Comparison of ENCODE assay signal across 10 cellular contexts in genomic region chr1:59266180-59266926, GRCh38. TPM values are rescaled to one million over a fixed set of nuclear protein-coding genes. Genes with fewer than 3 reads are reported as not detected.
DNase-seq lines count a peak whose midpoint lies in the region; ATAC-seq and TF ChIP-seq lines count a peak whose summit lies in the region.
"Had no signal": no experiment of that assay in that cellular context is flagged by ENCODE, and none has a peak within 500 bp of the region (broad histone marks: within the 10 kb centered on the region; RNA-seq: fewer than 3 reads in every experiment).

No MANE protein-coding gene starts in this region.

- H4K91ac ChIP-seq in trophoblast cell (ENCODE audit: low read depth, low read length) = no peak overlapping the region

- no peaks in the 10 kb centered on the region for H3K79me2 ChIP-seq in trophoblast cell (ENCODE audit: control insufficient read depth, insufficient read depth, low read length, poor library complexity)

- peaks cover 12% of the 10 kb centered on the region for H3K27me3 Mint-ChIP-seq in activated CD4-positive, alpha-beta memory T cell treated with anti-CD3 and anti-CD28 coated beads for 36 hours

- H3K27ac Mint-ChIP-seq in activated CD4-positive, alpha-beta memory T cell treated with anti-CD3 and anti-CD28 coated beads for 36 hours = no peak overlapping the region

- ATAC-seq in GM18517 (IDR thresholded peaks at IDR 0.05; ENCODE audit: unreplicated experiment) (peak; percentile 86), GM21619 (IDR thresholded peaks at IDR 0.05; ENCODE audit: unreplicated experiment) (peak; percentile 81), HG03460 (IDR thresholded peaks at IDR 0.05; ENCODE audit: unreplicated experiment) (peak; percentile 77)
- ATAC-seq: gastrocnemius medialis had no signal

- no peak overlapping the region for H2BK5ac ChIP-seq in trophoblast cell (ENCODE audit: low read depth, low read length, poor library complexity)

- H4K12ac ChIP-seq in trophoblast cell (ENCODE audit: low read depth, low read length) = no peak overlapping the region

- no peaks in the 10 kb centered on the region for H3K79me1 ChIP-seq in trophoblast cell (ENCODE audit: low read length)

- H3K18ac ChIP-seq in trophoblast cell (ENCODE audit: low read length) = no peak overlapping the region

- no peak overlapping the region for H2AFZ ChIP-seq in trophoblast cell (ENCODE audit: insufficient read depth, low read length, poor library complexity)

- no peak for TF ChIP-seq CTCF in left ventricle myocardium inferior (IDR thresholded peaks at IDR 0.05; ENCODE audit: borderline replicate concordance)

- H3K4me2 ChIP-seq in trophoblast cell (ENCODE audit: low read length) = no peak overlapping the region

- H3K9me3 Mint-ChIP-seq in activated CD4-positive, alpha-beta memory T cell treated with anti-CD3 and anti-CD28 coated beads for 36 hours = no peaks in the 10 kb centered on the region

- no peak overlapping the region for H4K8ac ChIP-seq in trophoblast cell (ENCODE audit: low read depth, low read length)

- H3K27me3 ChIP-seq in left ventricle myocardium inferior (ENCODE audit: low read depth) (no peaks in the 10 kb centered on the region), trophoblast cell (ENCODE audit: insufficient read depth, low read length) (no peaks in the 10 kb centered on the region)
- H3K27me3 ChIP-seq: gastrocnemius medialis, neutrophil had no signal

- H2BK120ac ChIP-seq in trophoblast cell (ENCODE audit: insufficient read depth, low read length, poor library complexity) = no peak overlapping the region

- H3K4me3 ChIP-seq in left ventricle myocardium inferior (no peak overlapping the region), trophoblast cell (ENCODE audit: low read depth, low read length) (no peak overlapping the region)
- H3K4me3 ChIP-seq: gastrocnemius medialis had no signal

- no CpG with 5 or more reads among the region's 4 CpGs for WGBS in trophoblast cell (ENCODE audit: extremely low coverage, insufficient coverage, insufficient read length)

- DNase-seq in left ventricle myocardium inferior (no peak), trophoblast cell (no peak), anterior cingulate cortex (lab: John Stamatoyannopoulos, UW) (no peak)
- no peak for DNase-seq in activated CD4-positive, CD25-positive, alpha-beta regulatory T cell treated with anti-CD3 and anti-CD28 coated beads, Interleukin-2, amount 50 U/mL, for 72 hours
- no peak for DNase-seq in activated CD4-positive, alpha-beta memory T cell treated with anti-CD3 and anti-CD28 coated beads for 36 hours
- DNase-seq: gastrocnemius medialis had no signal

- no peak overlapping the region for H3K9ac ChIP-seq in trophoblast cell (ENCODE audit: low read length)

- H3K23ac ChIP-seq in trophoblast cell (ENCODE audit: low read length) = no peak overlapping the region

- H2AK5ac ChIP-seq in trophoblast cell (ENCODE audit: low read length) = no peak overlapping the region

- no peaks in the 10 kb centered on the region for H3K36me3 Mint-ChIP-seq in activated CD4-positive, alpha-beta memory T cell treated with anti-CD3 and anti-CD28 coated beads for 36 hours

- H2BK12ac ChIP-seq in trophoblast cell (ENCODE audit: low read length) = no peak overlapping the region

- H3K4me1 ChIP-seq in left ventricle myocardium inferior (peaks cover 33% of the 10 kb centered on the region), trophoblast cell (ENCODE audit: control insufficient read depth in 1 of 2, insufficient read depth in 2 of 2, low read length in 2 of 2) (no peaks in the 10 kb centered on the region)

- H3K36me3 ChIP-seq in left ventricle myocardium inferior = no peaks in the 10 kb centered on the region
- no peaks in the 10 kb centered on the region for H3K36me3 ChIP-seq in trophoblast cell (ENCODE audit: control insufficient read depth in 1 of 2, insufficient read depth in 2 of 2, low read length in 2 of 2)
- H3K36me3 ChIP-seq: gastrocnemius medialis, neutrophil had no signal

- peak overlapping the region; percentile 59 for H3K27ac ChIP-seq in left ventricle myocardium inferior (replicated peaks)
- H3K27ac ChIP-seq in trophoblast cell (ENCODE audit: low read depth, low read length) = no peak overlapping the region
- H3K27ac ChIP-seq: neutrophil had no signal

- H3K14ac ChIP-seq in trophoblast cell (ENCODE audit: low read length) = no peak overlapping the region

- POLR2A ChIA-PET in activated CD4-positive, alpha-beta memory T cell treated with anti-CD3 and anti-CD28 coated beads for 36 hours (lab: Charles Lee) = no interaction called here

- H3K4me3 Mint-ChIP-seq in activated CD4-positive, alpha-beta memory T cell treated with anti-CD3 and anti-CD28 coated beads for 36 hours = no peak overlapping the region

- H3K4me1 Mint-ChIP-seq in activated CD4-positive, alpha-beta memory T cell treated with anti-CD3 and anti-CD28 coated beads for 36 hours (ENCODE audit: low read depth) = no peaks in the 10 kb centered on the region

- no peak overlapping the region for H3K4ac ChIP-seq in trophoblast cell (ENCODE audit: low read depth, low read length)

- intact Hi-C loops in left ventricle myocardium inferior (cut with micrococcal nuclease) = no loop called here
- intact Hi-C loops in activated CD4-positive, alpha-beta memory T cell treated with anti-CD3 and anti-CD28 coated beads for 36 hours (cut with micrococcal nuclease) = no loop called here

- CTCF ChIA-PET in activated CD4-positive, alpha-beta memory T cell treated with anti-CD3 and anti-CD28 coated beads for 36 hours (lab: Charles Lee) = interaction anchor here (0.6 kb wide), 1 partner anchor 493 kb away, joined by 3 read pairs; no protein-coding TSS in a partner anchor

- H3K9me3 ChIP-seq in left ventricle myocardium inferior (replicated peaks) (no peaks in the 10 kb centered on the region), trophoblast cell (ENCODE audit: insufficient read depth, low read depth, low read length) (no peaks in the 10 kb centered on the region)
- H3K9me3 ChIP-seq: gastrocnemius medialis, neutrophil had no signal

RNA-seq across cellular contexts. Expression of gene FGGY, which starts 30.5 kb away (rescaled TPM):
- 31.2 TPM for total RNA-seq in left ventricle myocardium inferior
- polyA plus RNA-seq in trophoblast cell (2013) = 6.0 and 6.2 TPM in 2 replicates
- total RNA-seq in activated CD4-positive, alpha-beta memory T cell treated with anti-CD3 and anti-CD28 coated beads for 36 hours = 10 to 100 TPM; 10.2 TPM
